In genomic region chr5:81019748-81020147, GRCh38 we compare ENCODE assay signal across 16 cellular contexts. TPM values are rescaled to one million over a fixed set of nuclear protein-coding genes. Genes with fewer than 3 reads are reported as not detected.
DNase-seq lines count a peak whose midpoint lies in the region; ATAC-seq, FAIRE-seq and TF ChIP-seq lines count a peak whose summit lies in the region.
"Had no signal": no experiment of that assay in that cellular context is flagged by ENCODE, and none has a peak within 500 bp of the region (broad histone marks: within the 10 kb centered on the region; RNA-seq: fewer than 3 reads in every experiment).

No MANE protein-coding gene starts in this region.

- H3K18ac ChIP-seq in trophoblast cell (ENCODE audit: low read length): no peak overlapping the region

- H3K9ac ChIP-seq in adipocyte (ENCODE audit: low read length): no peak overlapping the region
- H3K9ac ChIP-seq in trophoblast cell (ENCODE audit: low read length): no peak overlapping the region
- H3K9ac ChIP-seq: BLaER1, GM23248 had no signal

- no peak overlapping the region for H2AFZ ChIP-seq in trophoblast cell (ENCODE audit: insufficient read depth, low read length, poor library complexity)
- H2AFZ ChIP-seq: GM23248 had no signal

- no CpG with 5 or more reads among the region's 1 CpG for WGBS in trophoblast cell (ENCODE audit: extremely low coverage, insufficient coverage, insufficient read length)

- H3K4me2 ChIP-seq in trophoblast cell (ENCODE audit: low read length): no peak overlapping the region
- H3K4me2 ChIP-seq: BLaER1 had no signal

- H3K23ac ChIP-seq in trophoblast cell (ENCODE audit: low read length): no peak overlapping the region

- no peak overlapping the region for H2AK5ac ChIP-seq in trophoblast cell (ENCODE audit: low read length)

- DNase-seq in NOMO-1 treated with DMSO at 0.1 percent for 48 hours (lab: John Stamatoyannopoulos, UW; ENCODE audit: unreplicated experiment) (peak; percentile 20), NOMO-1 treated with dmso at 0.1 percent for 144 hours (lab: John Stamatoyannopoulos, UW; ENCODE audit: unreplicated experiment) (no peak), GM12891 (ENCODE audit: insufficient read length, low spot score) (no peak), adipocyte (ENCODE audit: low read depth) (peak; percentile 5), trophoblast cell (no peak), A172 (ENCODE audit: low spot score) (no peak)
- DNase-seq in effector CD8-positive, alpha-beta T cell (lab: John Stamatoyannopoulos, UW): no peak
- DNase-seq: AML-193, Calu3, DMS 273 treated with DMSO at 0.1 percent for 48 hours, GM23248 had no signal

- no peak overlapping the region for H2BK120ac ChIP-seq in trophoblast cell (ENCODE audit: insufficient read depth, low read length, poor library complexity)

- no peak for ATAC-seq in GM19455 (IDR thresholded peaks at IDR 0.05; ENCODE audit: unreplicated experiment)

- H3K36me3 ChIP-seq in adipocyte (ENCODE audit: control insufficient read depth, insufficient read depth, low read length, severe bottlenecking) (no peaks in the 10 kb centered on the region), trophoblast cell (ENCODE audit: control insufficient read depth in 1 of 2, insufficient read depth in 2 of 2, low read length in 2 of 2) (peaks cover 0 to 5% of the 10 kb centered on the region in 2 experiments)
- H3K36me3 ChIP-seq: BLaER1 had no signal

- H3K4me1 ChIP-seq in adipocyte (ENCODE audit: control insufficient read depth, insufficient read depth, low read length) (no peaks in the 10 kb centered on the region), trophoblast cell (ENCODE audit: control insufficient read depth in 1 of 2, insufficient read depth in 2 of 2, low read length in 2 of 2) (peaks cover 35 to 39% of the 10 kb centered on the region in 2 experiments)
- H3K4me1 ChIP-seq: BLaER1 had no signal

- H3K14ac ChIP-seq in trophoblast cell (ENCODE audit: low read length): no peak overlapping the region

- H4K12ac ChIP-seq in trophoblast cell (ENCODE audit: low read depth, low read length): no peak overlapping the region

- H3K27me3 ChIP-seq in adipocyte (replicated peaks; ENCODE audit: control insufficient read depth, insufficient read depth, low read length): peaks cover 29% of the 10 kb centered on the region
- H3K27me3 ChIP-seq in trophoblast cell (ENCODE audit: insufficient read depth, low read length): no peaks in the 10 kb centered on the region
- H3K27me3 ChIP-seq: BLaER1 had no signal

- peak overlapping the region; percentile 53 for H3K27ac ChIP-seq in trophoblast cell (ENCODE audit: low read depth, low read length)
- H3K27ac ChIP-seq: 22Rv1, BLaER1, GM23248 had no signal

- no peak for TF ChIP-seq POLR2A in GM12891 (IDR thresholded peaks at IDR 0.05; ENCODE audit: low read depth, low read length)

- H3K4me3 ChIP-seq in adipocyte (ENCODE audit: low read length) (no peak overlapping the region), trophoblast cell (ENCODE audit: low read depth, low read length) (no peak overlapping the region)
- H3K4me3 ChIP-seq: BLaER1, GM23248 had no signal

- peaks cover 19% of the 10 kb centered on the region for H3K79me2 ChIP-seq in trophoblast cell (ENCODE audit: control insufficient read depth, insufficient read depth, low read length, poor library complexity)

- H3K9me3 ChIP-seq in adipocyte (ENCODE audit: control insufficient read depth, low read length): no peaks in the 10 kb centered on the region
- no peaks in the 10 kb centered on the region for H3K9me3 ChIP-seq in trophoblast cell (ENCODE audit: insufficient read depth, low read depth, low read length)
- H3K9me3 ChIP-seq: BLaER1 had no signal

- H4K8ac ChIP-seq in trophoblast cell (ENCODE audit: low read depth, low read length): no peak overlapping the region

- no peak overlapping the region for H4K91ac ChIP-seq in trophoblast cell (ENCODE audit: low read depth, low read length)

- H3K4ac ChIP-seq in trophoblast cell (ENCODE audit: low read depth, low read length): no peak overlapping the region

- H2BK5ac ChIP-seq in trophoblast cell (ENCODE audit: low read depth, low read length, poor library complexity): no peak overlapping the region

- peaks cover 30% of the 10 kb centered on the region for H3K79me1 ChIP-seq in trophoblast cell (ENCODE audit: low read length)

- no peak for FAIRE-seq in GM12891 (lab: Jason Lieb, UNC)
- FAIRE-seq: GM18507, H54 had no signal

- no peak overlapping the region for H2BK12ac ChIP-seq in trophoblast cell (ENCODE audit: low read length)

TF ChIP-seq in GM12891, 5 proteins besides CTCF, POLR2A, EP300 and RAD21:
- TF ChIP-seq TAF1 (IDR thresholded peaks at IDR 0.05; ENCODE audit: low read depth, low read length) (no peak), SPI1 (IDR thresholded peaks at IDR 0.05; ENCODE audit: low read depth, low read length) (0 out of 2 replicates have a peak, but pooled peaks have one; percentile 16), POU2F2 (IDR thresholded peaks at IDR 0.05; ENCODE audit: low read depth, low read length) (no peak), POLR2AphosphoS5 (IDR thresholded peaks at IDR 0.05; ENCODE audit: low read depth, low read length) (no peak), PAX5 (IDR thresholded peaks at IDR 0.05; ENCODE audit: insufficient read depth, low read length, severe bottlenecking) (no peak)

RNA-seq across cellular contexts. Expression of gene RASGRF2, which starts 59.6 kb away (rescaled TPM):
- 0.09 TPM for polyA plus RNA-seq in GM12891 (2012; ENCODE audit: low read depth, missing spikeins)
- polyA plus RNA-seq in trophoblast cell (2013): 93.8 and 95.6 TPM in 2 replicates
- not detected in 2 replicates for total RNA-seq in A172 (2014; rRNA removed; shearing (Covaris generic))
- total RNA-seq: GM23248 had no signal

Comparison
In these comparisons a context has a peak if more than half of its experiments do, and no peak if none do; other contexts are left out.
1. DNase-seq: peak in NOMO-1 treated with DMSO at 0.1 percent for 48 hours (single experiment) and adipocyte (single experiment); none in NOMO-1 treated with dmso at 0.1 percent for 144 hours (single experiment), GM12891 (single experiment), trophoblast cell (0 of 2), A172 (single experiment) and effector CD8-positive, alpha-beta T cell (single experiment).